Comparison of ENCODE assay signal across 9 cellular contexts in genomic region chr7:55568613-55569268, GRCh38. TPM values are rescaled to one million over a fixed set of nuclear protein-coding genes. Genes with fewer than 3 reads are reported as not detected.
DNase-seq lines count a peak whose midpoint lies in the region; ATAC-seq and TF ChIP-seq lines count a peak whose summit lies in the region.
"Had no signal": no experiment of that assay in that cellular context is flagged by ENCODE, and none has a peak within 500 bp of the region (broad histone marks: within the 10 kb centered on the region; RNA-seq: fewer than 3 reads in every experiment).

No MANE protein-coding gene starts in this region.

- CTCF ChIA-PET in WTC11 (lab: Charles Lee): interaction anchor here (0.6 to 2.9 kb wide), 6 partner anchors 10 to 141 kb away, joined by 3 to 12 read pairs (median 3); no protein-coding TSS in a partner anchor

- peak overlapping the region; percentile 12; the same call in 1 of the 2 replicates for H3K9ac ChIP-seq in iPS-20b (ENCODE audit: low read depth, low read length)

- H3K36me3 Mint-ChIP-seq in activated naive CD4-positive, alpha-beta T cell treated with anti-CD3 and anti-CD28 coated beads, Interleukin-2, amount 50 U/mL, for 24 hours: peaks cover 6% of the 10 kb centered on the region
- H3K36me3 Mint-ChIP-seq in WTC11: no peaks in the 10 kb centered on the region

- H3K4me1 ChIP-seq in iPS-20b (ENCODE audit: insufficient read depth, low read length): peaks cover 62% of the 10 kb centered on the region
- peaks cover 50% of the 10 kb centered on the region for H3K4me1 ChIP-seq in suprapubic skin

- no peaks in the 10 kb centered on the region for H3K27me3 Mint-ChIP-seq in activated naive CD4-positive, alpha-beta T cell treated with anti-CD3 and anti-CD28 coated beads, Interleukin-2, amount 50 U/mL, for 24 hours
- H3K27me3 Mint-ChIP-seq in WTC11 (ENCODE audit: low read depth): peaks cover 8% of the 10 kb centered on the region

- POLR2A ChIA-PET in WTC11 (lab: Charles Lee): no interaction called here

- H3K27me3 ChIP-seq in iPS-20b (ENCODE audit: insufficient read depth, low read length): peaks cover 11% of the 10 kb centered on the region; the same call in 1 of the 2 replicates
- no peaks in the 10 kb centered on the region for H3K27me3 ChIP-seq in suprapubic skin

- H3K9me3 ChIP-seq in iPS-20b (ENCODE audit: insufficient read depth, low read depth, low read length): no peaks in the 10 kb centered on the region
- no peaks in the 10 kb centered on the region for H3K9me3 ChIP-seq in suprapubic skin

- ATAC-seq in WTC11: no peak

- no peak overlapping the region for H3K27ac ChIP-seq in iPS-20b (ENCODE audit: low read length)
- no peak overlapping the region for H3K27ac ChIP-seq in suprapubic skin

- DNase-seq in activated naive CD4-positive, alpha-beta T cell treated with anti-CD3 and anti-CD28 coated beads, Interleukin-2, amount 50 U/mL, for 16 hours: no peak
- DNase-seq in WTC11 (ENCODE audit: low spot score): no peak
- peak; percentile 1 for DNase-seq in ureter (ENCODE audit: low spot score)
- no peak for DNase-seq in suprapubic skin (ENCODE audit: low spot score in 2 of 2)
- DNase-seq in SKM-1 (lab: John Stamatoyannopoulos, UW; ENCODE audit: unreplicated experiment): no peak
- no peak for DNase-seq in NCI-H82 treated with DMSO at 0.1 percent for 48 hours (lab: John Stamatoyannopoulos, UW; ENCODE audit: unreplicated experiment)

- H3K36me3 ChIP-seq in iPS-20b (ENCODE audit: insufficient read depth, low read depth, low read length) (no peaks in the 10 kb centered on the region), suprapubic skin (no peaks in the 10 kb centered on the region)

- TF ChIP-seq POLR2A in suprapubic skin (IDR thresholded peaks at IDR 0.05): no peak

- H3K4me3 Mint-ChIP-seq in activated naive CD4-positive, alpha-beta T cell treated with anti-CD3 and anti-CD28 coated beads, Interleukin-2, amount 50 U/mL, for 24 hours: peak overlapping the region; percentile 97
- no peak overlapping the region for H3K4me3 Mint-ChIP-seq in WTC11

- WGBS in suprapubic skin: 42% methylated on average over 3 of the region's 4 CpGs

- no peak for TF ChIP-seq CTCF in WTC11 (IDR thresholded peaks at IDR 0.05)
- TF ChIP-seq CTCF in suprapubic skin (IDR thresholded peaks at IDR 0.05): no peak

- no peaks in the 10 kb centered on the region for H3K9me3 Mint-ChIP-seq in activated naive CD4-positive, alpha-beta T cell treated with anti-CD3 and anti-CD28 coated beads, Interleukin-2, amount 50 U/mL, for 24 hours
- no peaks in the 10 kb centered on the region for H3K9me3 Mint-ChIP-seq in WTC11

- peak overlapping the region; percentile 6; the same call in 1 of the 2 replicates for H3K4me3 ChIP-seq in iPS-20b (ENCODE audit: low read length)
- H3K4me3 ChIP-seq in suprapubic skin: no peak overlapping the region
- H3K4me3 ChIP-seq: lung had no signal

- TF ChIP-seq EP300 in suprapubic skin (IDR thresholded peaks at IDR 0.05): no peak

- peak overlapping the region; percentile 61 for H3K27ac Mint-ChIP-seq in activated naive CD4-positive, alpha-beta T cell treated with anti-CD3 and anti-CD28 coated beads, Interleukin-2, amount 50 U/mL, for 24 hours
- H3K27ac Mint-ChIP-seq in WTC11: peak overlapping the region; percentile 65; the same call in 1 of the 2 replicates

- H3K4me1 Mint-ChIP-seq in activated naive CD4-positive, alpha-beta T cell treated with anti-CD3 and anti-CD28 coated beads, Interleukin-2, amount 50 U/mL, for 24 hours: peaks cover 83% of the 10 kb centered on the region
- peaks cover 77% of the 10 kb centered on the region for H3K4me1 Mint-ChIP-seq in WTC11

TF ChIP-seq in WTC11, 78 proteins besides CTCF, POLR2A, EP300 and RAD21:
- no peak for TF ChIP-seq ARID4B (CRISPR knock-in tag; IDR thresholded peaks at IDR 0.05; ENCODE audit: borderline replicate concordance)
- no peak for TF ChIP-seq GTF2I (CRISPR knock-in tag; conservative IDR thresholded peaks at IDR 0.05)
- no peak for TF ChIP-seq AFF4 (CRISPR knock-in tag; IDR thresholded peaks at IDR 0.05; ENCODE audit: borderline replicate concordance)
- TF ChIP-seq CBFB (CRISPR knock-in tag; IDR thresholded peaks at IDR 0.05; ENCODE audit: low read depth): no peak
- TF ChIP-seq, protein P1, sequence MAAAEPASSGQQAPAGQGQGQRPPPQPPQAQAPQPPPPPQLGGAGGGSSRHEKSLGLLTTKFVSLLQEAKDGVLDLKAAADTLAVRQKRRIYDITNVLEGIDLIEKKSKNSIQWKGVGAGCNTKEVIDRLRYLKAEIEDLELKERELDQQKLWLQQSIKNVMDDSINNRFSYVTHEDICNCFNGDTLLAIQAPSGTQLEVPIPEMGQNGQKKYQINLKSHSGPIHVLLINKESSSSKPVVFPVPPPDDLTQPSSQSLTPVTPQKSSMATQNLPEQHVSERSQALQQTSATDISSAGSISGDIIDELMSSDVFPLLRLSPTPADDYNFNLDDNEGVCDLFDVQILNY (CRISPR knock-in tag; IDR thresholded peaks at IDR 0.05): no peak
- no peak for TF ChIP-seq SOX15 (CRISPR knock-in tag; IDR thresholded peaks at IDR 0.05)
- no peak for TF ChIP-seq SMAD4 (CRISPR knock-in tag; IDR thresholded peaks at IDR 0.05)
- no peak for TF ChIP-seq ZNF416 (CRISPR knock-in tag; IDR thresholded peaks at IDR 0.05)
- TF ChIP-seq RELA (CRISPR knock-in tag; IDR thresholded peaks at IDR 0.05; ENCODE audit: borderline replicate concordance): no peak
- TF ChIP-seq, protein P2, sequence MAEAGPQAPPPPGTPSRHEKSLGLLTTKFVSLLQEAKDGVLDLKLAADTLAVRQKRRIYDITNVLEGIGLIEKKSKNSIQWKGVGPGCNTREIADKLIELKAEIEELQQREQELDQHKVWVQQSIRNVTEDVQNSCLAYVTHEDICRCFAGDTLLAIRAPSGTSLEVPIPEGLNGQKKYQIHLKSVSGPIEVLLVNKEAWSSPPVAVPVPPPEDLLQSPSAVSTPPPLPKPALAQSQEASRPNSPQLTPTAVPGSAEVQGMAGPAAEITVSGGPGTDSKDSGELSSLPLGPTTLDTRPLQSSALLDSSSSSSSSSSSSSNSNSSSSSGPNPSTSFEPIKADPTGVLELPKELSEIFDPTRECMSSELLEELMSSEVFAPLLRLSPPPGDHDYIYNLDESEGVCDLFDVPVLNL (CRISPR knock-in tag; IDR thresholded peaks at IDR 0.05; ENCODE audit: borderline replicate concordance, low read depth): no peak
- TF ChIP-seq RORB (CRISPR knock-in tag; IDR thresholded peaks at IDR 0.05): no peak
- no peak for TF ChIP-seq ZNF671 (CRISPR knock-in tag; IDR thresholded peaks at IDR 0.05)
- no peak for TF ChIP-seq TEAD4 (CRISPR knock-in tag; IDR thresholded peaks at IDR 0.05)

RNA-seq across cellular contexts. Expression of gene VOPP1, which starts 3.6 kb away (rescaled TPM):
- total RNA-seq in WTC11 (2021) (57.0 to 63.9 TPM (median 60.3 TPM) in 3 replicates), ureter (47.1 TPM), suprapubic skin (10 to 100 TPM; 15.7 to 24.9 (median 20.3) TPM)
